7 cellular contexts compared by ENCODE assay signal in the genomic region with DNA sequence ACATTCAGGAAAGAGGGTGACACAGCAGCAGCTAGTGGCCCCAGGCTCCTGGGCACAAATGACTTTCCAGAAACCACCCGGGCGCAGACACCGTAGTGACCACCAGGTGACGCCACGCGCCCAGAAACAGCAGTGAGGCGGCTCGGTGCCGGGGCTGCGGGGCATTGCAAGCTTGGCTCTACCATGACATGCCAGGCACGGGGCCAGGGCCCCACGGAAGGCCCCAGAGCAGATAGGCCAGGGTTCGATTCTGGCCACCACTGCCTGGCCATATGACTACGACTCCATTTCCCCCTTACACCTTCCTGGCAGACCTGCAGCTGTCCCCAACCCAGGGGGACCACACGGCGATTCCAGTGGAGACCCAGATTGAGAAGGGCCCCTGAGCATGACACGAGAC. TPM values are rescaled to one million over a fixed set of nuclear protein-coding genes. Genes with fewer than 3 reads are reported as not detected.
DNase-seq lines count a peak whose midpoint lies in the region; ATAC-seq and TF ChIP-seq lines count a peak whose summit lies in the region.

No MANE protein-coding gene starts in this region.

- CTCF ChIA-PET in T-cell (lab: Charles Lee): interaction anchor here (0.8 to 2.5 kb wide), 8 partner anchors 12 to 173 kb away, joined by 3 to 19 read pairs (median 4); no protein-coding TSS in a partner anchor

- ATAC-seq in T-cell (replicated peaks in 1 of 4) (peak; percentile 84 to 97 (median 89)), GM19023 (IDR thresholded peaks at IDR 0.05; ENCODE audit: unreplicated experiment) (no peak)

- DNase-seq in GM13976 (ENCODE audit: low spot score) (peak; percentile 92), NCI-H1417 treated with DMSO at 0.1 percent for 48 hours (lab: John Stamatoyannopoulos, UW) (peak; percentile 20), T-cell (peak; percentile 59 to 86 (median 78)), cardiac septum (ENCODE audit: low spot score) (peak; percentile 91), putamen (ENCODE audit: low spot score) (peak; percentile 74)
- peak; percentile 86 for DNase-seq in activated naive CD8-positive, alpha-beta T cell treated with anti-CD3 and anti-CD28 coated beads for 36 hours

- H3K9me3 Mint-ChIP-seq in T-cell: no peaks in the 10 kb centered on the region
- H3K9me3 Mint-ChIP-seq in activated naive CD8-positive, alpha-beta T cell treated with anti-CD3 and anti-CD28 coated beads for 36 hours: no peaks in the 10 kb centered on the region

- POLR2A ChIA-PET in T-cell (lab: Charles Lee): interaction anchor here in 1 of 2 donors (0.6 kb wide), 1 partner anchor 26 kb away, joined by 3 read pairs; no protein-coding TSS in a partner anchor

- H3K4me3 Mint-ChIP-seq in T-cell: no peak overlapping the region
- H3K4me3 Mint-ChIP-seq in activated naive CD8-positive, alpha-beta T cell treated with anti-CD3 and anti-CD28 coated beads for 36 hours: no peak overlapping the region

- in situ Hi-C loops in GM13976 (cut with MboI; ENCODE audit: low sequenced_read_pairs, unreplicated experiment): no loop called here

- no peak overlapping the region for H3K27ac Mint-ChIP-seq in T-cell
- H3K27ac Mint-ChIP-seq in activated naive CD8-positive, alpha-beta T cell treated with anti-CD3 and anti-CD28 coated beads for 36 hours: no peak overlapping the region

- peaks cover 3 to 19% of the 10 kb centered on the region in 2 donors for H3K27me3 Mint-ChIP-seq in T-cell
- H3K27me3 Mint-ChIP-seq in activated naive CD8-positive, alpha-beta T cell treated with anti-CD3 and anti-CD28 coated beads for 36 hours: peaks cover 6% of the 10 kb centered on the region

- peaks cover 0 to 7% (median 3%) of the 10 kb centered on the region in 3 donors for H3K4me1 Mint-ChIP-seq in T-cell
- peaks cover 1% of the 10 kb centered on the region for H3K4me1 Mint-ChIP-seq in activated naive CD8-positive, alpha-beta T cell treated with anti-CD3 and anti-CD28 coated beads for 36 hours

- TF ChIP-seq CTCF in GM13976 (IDR thresholded peaks at IDR 0.05; ENCODE audit: borderline replicate concordance, control extremely low read depth, extremely low read depth, insufficient read depth, missing control alignments): peak; percentile 98

- no peaks in the 10 kb centered on the region for H3K36me3 Mint-ChIP-seq in T-cell
- H3K36me3 Mint-ChIP-seq in activated naive CD8-positive, alpha-beta T cell treated with anti-CD3 and anti-CD28 coated beads for 36 hours: no peaks in the 10 kb centered on the region

- intact Hi-C loops in cardiac septum (cut with DNase I): loop anchor here (1.0 kb wide), 1 partner anchor 31 kb away; no protein-coding TSS in a partner anchor

RNA-seq across cellular contexts. Expression of gene RHBDF1, which starts 6.7 kb away (rescaled TPM):
- total RNA-seq in T-cell (under 1 TPM; 0.19 to 0.93 (median 0.53) TPM), cardiac septum (31.4 TPM)
- total RNA-seq in activated naive CD8-positive, alpha-beta T cell treated with anti-CD3 and anti-CD28 coated beads for 36 hours: under 1 TPM in 1 of 2 experiments, not detected in 1; 0.41 TPM

RNA-seq across cellular contexts. Expression of gene SNRNP25, which starts 12.1 kb away (rescaled TPM):
- total RNA-seq in T-cell (10 to 100 TPM in 2 of 5 donors, 1 to 10 TPM in 3; 6.8 to 11.4 (median 9.0) TPM), cardiac septum (45.6 TPM)
- 100 to 1,000 TPM in 1 of 2 experiments, 10 to 100 TPM in 1; 98.4 to 103 TPM for total RNA-seq in activated naive CD8-positive, alpha-beta T cell treated with anti-CD3 and anti-CD28 coated beads for 36 hours

RNA-seq across cellular contexts. Expression of gene MPG, which starts 12.3 kb away (rescaled TPM):
- total RNA-seq in T-cell (10 to 100 TPM; 18.3 to 48.2 (median 38.7) TPM), cardiac septum (33.6 TPM)
- 10 to 100 TPM; 51.6 to 56.7 TPM for total RNA-seq in activated naive CD8-positive, alpha-beta T cell treated with anti-CD3 and anti-CD28 coated beads for 36 hours

RNA-seq across cellular contexts. Expression of gene POLR3K, which starts 12.3 kb away (rescaled TPM):
- 10 to 100 TPM; 11.1 to 24.3 (median 21.3) TPM for total RNA-seq in T-cell
- total RNA-seq in activated naive CD8-positive, alpha-beta T cell treated with anti-CD3 and anti-CD28 coated beads for 36 hours: 10 to 100 TPM; 55.3 to 56.0 TPM
- 9.2 TPM for total RNA-seq in cardiac septum

Comparison
In these comparisons a context has a peak if more than half of its experiments do, and no peak if none do; other contexts are left out.
1. DNase-seq: peak in every context shown above with its lines; median percentile 92 in GM13976; 91 in cardiac septum; 86 in activated naive CD8-positive, alpha-beta T cell treated with anti-CD3 and anti-CD28 coated beads for 36 hours; 78 in T-cell; 74 in putamen; 20 in NCI-H1417 treated with DMSO at 0.1 percent for 48 hours.
2. RNA of gene RHBDF1, which starts 6.7 kb away (total RNA-seq): 31.4 TPM in cardiac septum (single experiment); 0.19 to 0.93 TPM in T-cell and 0.41 TPM in activated naive CD8-positive, alpha-beta T cell treated with anti-CD3 and anti-CD28 coated beads for 36 hours; every median in the first group is over 10 times any median in the second.